In genomic region chr12:50606675-50607379, GRCh38 we compare ENCODE assay signal across 11 cellular contexts.
"Had no signal": no experiment of that assay in that cellular context is flagged by ENCODE, and none has a peak within 500 bp of the region (broad histone marks: within the 10 kb centered on the region; RNA-seq: fewer than 3 reads in every experiment).

No MANE protein-coding gene starts in this region.

- H3K27ac ChIP-seq: epithelial cell of prostate, heart left ventricle, neutrophil had no signal

- DNase-seq: activated B cell treated with CpG ODN at 0.5 μM for 24 hours; activated CD4-positive, alpha-beta T cell treated with anti-CD3 and anti-CD28 coated beads, Interleukin-2, amount 10 ng/mL, durations not matched to agents 24 days and 14 days; activated naive CD8-positive, alpha-beta T cell treated with anti-CD3 and anti-CD28 coated beads, Interleukin-2, amount 10 ng/mL, durations not matched to agents 7 days and 5 days; anterior cingulate cortex; foreskin melanocyte; heart left ventricle; left cardiac atrium; naive thymus-derived CD4-positive, alpha-beta T cell; posterior cingulate gyrus had no signal

- H3K9me3 ChIP-seq: heart left ventricle, neutrophil had no signal

- H3K27ac Mint-ChIP-seq: activated B cell treated with CpG ODN at 0.5 μM for 24 hours; activated CD4-positive, alpha-beta T cell treated with anti-CD3 and anti-CD28 coated beads, Interleukin-2, amount 10 ng/mL, durations not matched to agents 24 days and 14 days; activated naive CD8-positive, alpha-beta T cell treated with anti-CD3 and anti-CD28 coated beads, Interleukin-2, amount 10 ng/mL, durations not matched to agents 7 days and 5 days had no signal

- H3K4me3 Mint-ChIP-seq: activated B cell treated with CpG ODN at 0.5 μM for 24 hours; activated CD4-positive, alpha-beta T cell treated with anti-CD3 and anti-CD28 coated beads, Interleukin-2, amount 10 ng/mL, durations not matched to agents 24 days and 14 days; activated naive CD8-positive, alpha-beta T cell treated with anti-CD3 and anti-CD28 coated beads, Interleukin-2, amount 10 ng/mL, durations not matched to agents 7 days and 5 days; naive thymus-derived CD4-positive, alpha-beta T cell had no signal

- H3K27me3 ChIP-seq: heart left ventricle, neutrophil had no signal

- ATAC-seq: heart left ventricle; left cardiac atrium; naive thymus-derived CD4-positive, alpha-beta T cell had no signal

- H3K4me1 Mint-ChIP-seq: activated naive CD8-positive, alpha-beta T cell treated with anti-CD3 and anti-CD28 coated beads, Interleukin-2, amount 10 ng/mL, durations not matched to agents 7 days and 5 days had no signal

- H3K36me3 ChIP-seq: neutrophil had no signal

- H3K9me3 Mint-ChIP-seq: activated B cell treated with CpG ODN at 0.5 μM for 24 hours; activated CD4-positive, alpha-beta T cell treated with anti-CD3 and anti-CD28 coated beads, Interleukin-2, amount 10 ng/mL, durations not matched to agents 24 days and 14 days; activated naive CD8-positive, alpha-beta T cell treated with anti-CD3 and anti-CD28 coated beads, Interleukin-2, amount 10 ng/mL, durations not matched to agents 7 days and 5 days had no signal

- H3K4me3 ChIP-seq: heart left ventricle had no signal

- H3K27me3 Mint-ChIP-seq: activated B cell treated with CpG ODN at 0.5 μM for 24 hours; activated CD4-positive, alpha-beta T cell treated with anti-CD3 and anti-CD28 coated beads, Interleukin-2, amount 10 ng/mL, durations not matched to agents 24 days and 14 days; activated naive CD8-positive, alpha-beta T cell treated with anti-CD3 and anti-CD28 coated beads, Interleukin-2, amount 10 ng/mL, durations not matched to agents 7 days and 5 days; naive thymus-derived CD4-positive, alpha-beta T cell had no signal
